24 cellular contexts compared by ENCODE assay signal in genomic region chr4:151911970-151912369, GRCh38.
"Had no signal": no experiment of that assay in that cellular context is flagged by ENCODE, and none has a peak within 500 bp of the region (broad histone marks: within the 10 kb centered on the region; RNA-seq: fewer than 3 reads in every experiment).

No MANE protein-coding gene starts in this region.

- H3K9me3 Mint-ChIP-seq: dendritic cell treated with granulocyte-macrophage colony-stimulating factor and Interleukin-4, amounts not matched to agents 40 ng/mL and 50 ng/mL, for 4 days; endodermal cell; natural killer cell; type B pancreatic cell had no signal

- H3K4me1 Mint-ChIP-seq: natural killer cell had no signal

- H3K9me3 ChIP-seq: lower lobe of right lung, right lobe of liver, testis, tibial artery had no signal

- H3K27ac Mint-ChIP-seq: dendritic cell treated with granulocyte-macrophage colony-stimulating factor and Interleukin-4, amounts not matched to agents 40 ng/mL and 50 ng/mL, for 4 days; endodermal cell; natural killer cell; progenitor cell of endocrine pancreas; type B pancreatic cell had no signal

- DNase-seq: effector CD8-positive, alpha-beta T cell; foreskin keratinocyte; heart right ventricle; hippocampal formation; left ventricle myocardium superior; lower lobe of right lung; natural killer cell; right lobe of liver; stimulated activated CD4-positive, alpha-beta T cell treated with anti-CD3 and anti-CD28 coated beads, Interleukin-12 subunit alpha, Interleukin-12 subunit beta, amount 100 ng/mL, for 4 hours; stimulated activated CD4-positive, alpha-beta T cell treated with anti-CD3 and anti-CD28 coated beads, Interleukin-1b, Interleukin-23, amount 100 ng/mL, for 48 hours; stimulated activated CD4-positive, alpha-beta T cell treated with anti-CD3 and anti-CD28 coated beads, Interleukin-4, amount 100 ng/mL, for 1 hour; stimulated activated CD8-positive, alpha-beta memory T cell treated with anti-CD3 and anti-CD28 coated beads, Interleukin-4, amount 100 ng/mL, for 48 hours; stimulated activated naive CD4-positive, alpha-beta T cell treated with Interleukin-2 at 50 U/mL for 16 hours; substantia nigra; testis; tibial artery had no signal

- H3K36me3 Mint-ChIP-seq: natural killer cell, type B pancreatic cell had no signal

- H3K4me3 Mint-ChIP-seq: dendritic cell treated with granulocyte-macrophage colony-stimulating factor and Interleukin-4, amounts not matched to agents 40 ng/mL and 50 ng/mL, for 4 days; endodermal cell; natural killer cell; type B pancreatic cell had no signal

- H3K36me3 ChIP-seq: gastroesophageal sphincter, heart right ventricle, lower lobe of right lung, right lobe of liver, tibial artery had no signal

- ATAC-seq: esophagus mucosa, foreskin keratinocyte, gastroesophageal sphincter, left ventricle myocardium superior, lower lobe of right lung, natural killer cell, right lobe of liver had no signal

- H3K27me3 Mint-ChIP-seq: dendritic cell treated with granulocyte-macrophage colony-stimulating factor and Interleukin-4, amounts not matched to agents 40 ng/mL and 50 ng/mL, for 4 days had no signal

- H3K27ac ChIP-seq: epithelial cell of prostate, foreskin keratinocyte, gastroesophageal sphincter, heart right ventricle, lower lobe of right lung, parathyroid adenoma, right lobe of liver, testis, tibial artery had no signal
